ENCODE assay signal across 21 cellular contexts in genomic region chr6:154974485-154975149, GRCh38. TPM values are rescaled to one million over a fixed set of nuclear protein-coding genes. Genes with fewer than 3 reads are reported as not detected.
DNase-seq lines count a peak whose midpoint lies in the region; ATAC-seq and TF ChIP-seq lines count a peak whose summit lies in the region.
"Had no signal": no experiment of that assay in that cellular context is flagged by ENCODE, and none has a peak within 500 bp of the region (broad histone marks: within the 10 kb centered on the region; RNA-seq: fewer than 3 reads in every experiment).

No MANE protein-coding gene starts in this region.

- H3K4me1 Mint-ChIP-seq in WTC11: no peaks in the 10 kb centered on the region
- H3K4me1 Mint-ChIP-seq: activated naive CD4-positive, alpha-beta T cell treated with anti-CD3 and anti-CD28 coated beads, Interleukin-2, amount 50 U/mL, for 24 hours had no signal

- H3K4me1 ChIP-seq in foreskin keratinocyte: no peaks in the 10 kb centered on the region
- H3K4me1 ChIP-seq: left lung, SJCRH30 had no signal

- TF ChIP-seq CTCF in GM12873 (IDR thresholded peaks at IDR 0.05; ENCODE audit: insufficient read depth, low read depth, low read length, missing control alignments) (peak; percentile 38), WTC11 (IDR thresholded peaks at IDR 0.05) (peak; percentile 59), foreskin keratinocyte (conservative IDR thresholded peaks at IDR 0.05) (peak; percentile 35)

- CTCF ChIA-PET in WTC11 (lab: Charles Lee): interaction anchor here (0.6 to 1.7 kb wide), 9 partner anchors 10 to 274 kb away, joined by 3 to 7 read pairs (median 5); no protein-coding TSS in a partner anchor

- no peaks in the 10 kb centered on the region for H3K27me3 ChIP-seq in foreskin keratinocyte
- H3K27me3 ChIP-seq: left lung, neutrophil, SJCRH30 had no signal

- POLR2A ChIA-PET in WTC11 (lab: Charles Lee): no interaction called here

- no peaks in the 10 kb centered on the region; the same call in 1 of the 2 replicates for H3K36me3 Mint-ChIP-seq in WTC11
- H3K36me3 Mint-ChIP-seq: activated naive CD4-positive, alpha-beta T cell treated with anti-CD3 and anti-CD28 coated beads, Interleukin-2, amount 50 U/mL, for 24 hours; CD8-positive, alpha-beta T cell had no signal

- H3K9me3 Mint-ChIP-seq in WTC11: 0 out of 2 replicates have a peak, but pooled peaks cover 7% of the 10 kb centered on the region
- H3K9me3 Mint-ChIP-seq: activated naive CD4-positive, alpha-beta T cell treated with anti-CD3 and anti-CD28 coated beads, Interleukin-2, amount 50 U/mL, for 24 hours; dendritic cell treated with granulocyte-macrophage colony-stimulating factor and Interleukin-4, amounts not matched to agents 40 ng/mL and 50 ng/mL, for 4 days had no signal

- peak; percentile 34 to 49 for DNase-seq in activated T-cell treated with anti-CD3 and anti-CD28 coated beads, Interleukin-2, amount 50 U/mL, for 48 hours
- no peak for DNase-seq in activated T-cell treated with anti-CD3 and anti-CD28 coated beads, Interleukin-2, amount 50 U/mL, for 1 hour
- DNase-seq in WTC11 (ENCODE audit: low spot score) (peak; percentile 63), foreskin keratinocyte (no peak), MV-4-11 (lab: John Stamatoyannopoulos, UW) (no peak)
- DNase-seq: activated T-cell treated with anti-CD3 and anti-CD28 coated beads for 4 hours; CD8-positive, alpha-beta T cell; left lung; mucosa of descending colon; NCI-H1092; NCI-H2081; NCI-H510A; SJCRH30 had no signal

- no peak overlapping the region for H3K4me3 Mint-ChIP-seq in WTC11
- H3K4me3 Mint-ChIP-seq: activated naive CD4-positive, alpha-beta T cell treated with anti-CD3 and anti-CD28 coated beads, Interleukin-2, amount 50 U/mL, for 24 hours; CD8-positive, alpha-beta T cell; dendritic cell treated with granulocyte-macrophage colony-stimulating factor and Interleukin-4, amounts not matched to agents 40 ng/mL and 50 ng/mL, for 4 days; stimulated activated naive CD8-positive, alpha-beta T cell treated with anti-CD3 and anti-CD28 coated beads, Interleukin-15, Interleukin-2, amounts not matched to agents 100 ng/mL and 50 ng/mL, for 24 hours had no signal

- ATAC-seq in WTC11: peak; percentile 80
- ATAC-seq in foreskin keratinocyte: no peak
- no peak for ATAC-seq in GM21576 (IDR thresholded peaks at IDR 0.05; ENCODE audit: unreplicated experiment)
- no peak for ATAC-seq in HG02759 (IDR thresholded peaks at IDR 0.05; ENCODE audit: unreplicated experiment)
- ATAC-seq: CD8-positive, alpha-beta T cell; left lung; mucosa of descending colon had no signal

- no peak overlapping the region for H3K27ac Mint-ChIP-seq in WTC11
- H3K27ac Mint-ChIP-seq: activated naive CD4-positive, alpha-beta T cell treated with anti-CD3 and anti-CD28 coated beads, Interleukin-2, amount 50 U/mL, for 24 hours; CD8-positive, alpha-beta T cell; dendritic cell treated with granulocyte-macrophage colony-stimulating factor and Interleukin-4, amounts not matched to agents 40 ng/mL and 50 ng/mL, for 4 days; stimulated activated naive CD8-positive, alpha-beta T cell treated with anti-CD3 and anti-CD28 coated beads, Interleukin-15, Interleukin-2, amounts not matched to agents 100 ng/mL and 50 ng/mL, for 24 hours had no signal

- H3K27ac ChIP-seq in foreskin keratinocyte: no peak overlapping the region
- H3K27ac ChIP-seq: KMS-11, left lung, neutrophil, SJCRH30 had no signal

- H3K27me3 Mint-ChIP-seq in WTC11 (ENCODE audit: low read depth): no peaks in the 10 kb centered on the region
- H3K27me3 Mint-ChIP-seq: activated naive CD4-positive, alpha-beta T cell treated with anti-CD3 and anti-CD28 coated beads, Interleukin-2, amount 50 U/mL, for 24 hours; dendritic cell treated with granulocyte-macrophage colony-stimulating factor and Interleukin-4, amounts not matched to agents 40 ng/mL and 50 ng/mL, for 4 days; stimulated activated naive CD8-positive, alpha-beta T cell treated with anti-CD3 and anti-CD28 coated beads, Interleukin-15, Interleukin-2, amounts not matched to agents 100 ng/mL and 50 ng/mL, for 24 hours had no signal

TF ChIP-seq in WTC11, 78 proteins besides CTCF, POLR2A, EP300 and RAD21:
- TF ChIP-seq STAT6 (CRISPR knock-in tag; conservative IDR thresholded peaks at IDR 0.05; ENCODE audit: low read depth) (no peak), HMGA2 (CRISPR knock-in tag; IDR thresholded peaks at IDR 0.05) (peak; percentile 94), AFF4 (CRISPR knock-in tag; IDR thresholded peaks at IDR 0.05; ENCODE audit: borderline replicate concordance) (no peak), PRRX2 (CRISPR knock-in tag; IDR thresholded peaks at IDR 0.05) (no peak), ZNF121 (CRISPR knock-in tag; IDR thresholded peaks at IDR 0.05) (peak; percentile 94), ZNF138 (CRISPR knock-in tag; conservative IDR thresholded peaks at IDR 0.05) (no peak), SOX15 (CRISPR knock-in tag; IDR thresholded peaks at IDR 0.05) (no peak)

RNA-seq across cellular contexts. Expression of gene TIAM2, which starts 20.5 kb away (rescaled TPM):
- total RNA-seq in WTC11 (2021): 15.1 to 19.2 TPM (median 16.9 TPM) in 3 replicates
- 3.2 TPM in 2 replicates for total RNA-seq in foreskin keratinocyte
- 2.3 and 2.4 TPM in 2 replicates for polyA plus RNA-seq in foreskin keratinocyte

Comparison
In these comparisons a context has a peak if more than half of its experiments do, and no peak if none do; other contexts are left out.
1. DNase-seq: peak in activated T-cell treated with anti-CD3 and anti-CD28 coated beads, Interleukin-2, amount 50 U/mL, for 48 hours (2 of 2) and WTC11 (single experiment); none in activated T-cell treated with anti-CD3 and anti-CD28 coated beads, Interleukin-2, amount 50 U/mL, for 1 hour (single experiment), foreskin keratinocyte (0 of 2) and MV-4-11 (single experiment).
2. Peak in every context shown above with its lines, with median percentiles within 50 percentile points of each other: CTCF ChIP-seq.